Comparison of ENCODE assay signal across 26 cellular contexts in genomic region chr4:6124386-6125102, GRCh38.
"Had no signal": no experiment of that assay in that cellular context is flagged by ENCODE, and none has a peak within 500 bp of the region (broad histone marks: within the 10 kb centered on the region; RNA-seq: fewer than 3 reads in every experiment).

No MANE protein-coding gene starts in this region.

- H3K4me1 Mint-ChIP-seq: activated B cell treated with CpG ODN at 0.5 μM for 24 hours; activated naive CD4-positive, alpha-beta T cell treated with anti-CD3 and anti-CD28 coated beads, Interleukin-2, amount 50 U/mL, for 24 hours had no signal

- H3K27ac Mint-ChIP-seq: activated B cell treated with CpG ODN at 0.5 μM for 24 hours; activated naive CD4-positive, alpha-beta T cell treated with anti-CD3 and anti-CD28 coated beads, Interleukin-2, amount 50 U/mL, for 24 hours; activated naive CD8-positive, alpha-beta T cell treated with anti-CD3 and anti-CD28 coated beads, Interleukin-2, amount 50 U/mL, for 24 hours; activated T-helper 1 cell treated with anti-CD3 and anti-CD28 coated beads, Interleukin-12 subunit alpha, Interleukin-12 subunit beta, Interleukin-2, Interleukin-4 antibody, amounts not matched to agents 30 ng/mL and 10 ng/mL and 1 ng/mL, durations not matched to agents 14 hours and 24 hours and 36 hours; nephron progenitor cell; T-helper 2 cell treated with Interferon-gamma antibody and Interleukin-4, amounts not matched to agents 5 μg/mL and 100 μg/mL, for 36 hours had no signal

- H3K4me1 ChIP-seq: left lung, lower lobe of right lung, prostate gland, testis, transverse colon had no signal

- H3K4me3 ChIP-seq: left lung, lower lobe of right lung, mucosa of descending colon, ovary, prostate gland, smooth muscle cell, testis, transverse colon had no signal

- H3K27ac ChIP-seq: left lung, lower lobe of right lung, ovary, prostate gland, testis, transverse colon had no signal

- H3K9me3 Mint-ChIP-seq: activated B cell treated with CpG ODN at 0.5 μM for 24 hours; activated naive CD4-positive, alpha-beta T cell treated with anti-CD3 and anti-CD28 coated beads, Interleukin-2, amount 50 U/mL, for 24 hours; activated naive CD8-positive, alpha-beta T cell treated with anti-CD3 and anti-CD28 coated beads, Interleukin-2, amount 50 U/mL, for 24 hours; activated T-helper 1 cell treated with anti-CD3 and anti-CD28 coated beads, Interleukin-12 subunit alpha, Interleukin-12 subunit beta, Interleukin-2, Interleukin-4 antibody, amounts not matched to agents 30 ng/mL and 10 ng/mL and 1 ng/mL, durations not matched to agents 14 hours and 24 hours and 36 hours; nephron progenitor cell; T-helper 2 cell treated with Interferon-gamma antibody and Interleukin-4, amounts not matched to agents 5 μg/mL and 100 μg/mL, for 36 hours had no signal

- H3K36me3 ChIP-seq: left lung, lower lobe of right lung, ovary, prostate gland, transverse colon had no signal

- H3K4me2 ChIP-seq: smooth muscle cell had no signal

- H3K27me3 Mint-ChIP-seq: activated B cell treated with CpG ODN at 0.5 μM for 24 hours; activated naive CD8-positive, alpha-beta T cell treated with anti-CD3 and anti-CD28 coated beads, Interleukin-2, amount 50 U/mL, for 24 hours had no signal

- H3K27me3 ChIP-seq: ovary, testis, transverse colon had no signal

- ATAC-seq: activated naive CD8-positive, alpha-beta T cell treated with anti-CD3 and anti-CD28 coated beads, Interleukin-2, amount 50 U/mL, for 24 hours; esophagus mucosa; left lung; lower lobe of right lung; mucosa of descending colon had no signal

- H3K4me3 Mint-ChIP-seq: activated B cell treated with CpG ODN at 0.5 μM for 24 hours; activated naive CD4-positive, alpha-beta T cell treated with anti-CD3 and anti-CD28 coated beads, Interleukin-2, amount 50 U/mL, for 24 hours; activated naive CD8-positive, alpha-beta T cell treated with anti-CD3 and anti-CD28 coated beads, Interleukin-2, amount 50 U/mL, for 24 hours; activated T-helper 1 cell treated with anti-CD3 and anti-CD28 coated beads, Interleukin-12 subunit alpha, Interleukin-12 subunit beta, Interleukin-2, Interleukin-4 antibody, amounts not matched to agents 30 ng/mL and 10 ng/mL and 1 ng/mL, durations not matched to agents 14 hours and 24 hours and 36 hours; nephron progenitor cell; T-helper 2 cell treated with Interferon-gamma antibody and Interleukin-4, amounts not matched to agents 5 μg/mL and 100 μg/mL, for 36 hours had no signal

- H3K36me3 Mint-ChIP-seq: activated naive CD4-positive, alpha-beta T cell treated with anti-CD3 and anti-CD28 coated beads, Interleukin-2, amount 50 U/mL, for 24 hours had no signal

- DNase-seq: activated B cell treated with CpG ODN at 0.5 μM for 24 hours; activated CD4-positive, alpha-beta T cell treated with anti-CD3 and anti-CD28 coated beads, Interleukin-2, amount 50 U/mL, for 1 hour; activated gamma-delta T cell treated with Interleukin-2 at 50 U/mL for 16 hours; activated naive CD8-positive, alpha-beta T cell treated with anti-CD3 and anti-CD28 coated beads, Interleukin-2, amount 50 U/mL, for 24 hours; activated T-cell treated with anti-CD3 and anti-CD28 coated beads for 4 hours; amygdala; central memory CD4-positive, alpha-beta T cell; foreskin fibroblast; left lung; lower lobe of right lung; mesenchymal stem cell; mucosa of descending colon; nephron progenitor cell; ovary; retina; stimulated activated CD4-positive, alpha-beta T cell treated with anti-CD3 and anti-CD28 coated beads, Interleukin-15, amount 100 ng/mL, for 24 hours; stimulated activated CD4-positive, alpha-beta T cell treated with anti-CD3 and anti-CD28 coated beads, Interleukin-2, amount 100 ng/mL, for 24 hours; stimulated activated naive CD4-positive, alpha-beta T cell; testis; transverse colon had no signal
